ENCODE assay signal across 5 cellular contexts in genomic region chr3:195637473-195638233, GRCh38. TPM values are rescaled to one million over a fixed set of nuclear protein-coding genes. Genes with fewer than 3 reads are reported as not detected.
"Had no signal": no experiment of that assay in that cellular context is flagged by ENCODE, and none has a peak within 500 bp of the region (broad histone marks: within the 10 kb centered on the region; RNA-seq: fewer than 3 reads in every experiment).

No MANE protein-coding gene starts in this region.

RNA-seq across cellular contexts. Expression of gene APOD, which starts 53.9 kb away (rescaled TPM):
- total RNA-seq: activated naive CD8-positive, alpha-beta T cell treated with anti-CD3 and anti-CD28 coated beads, Interleukin-2, amount 10 ng/mL, durations not matched to agents 7 days and 5 days; astrocyte; natural killer cell treated with Interleukin-12 subunit alpha and Interleukin-12 subunit beta and Interleukin-15 and Interleukin-18, amount 100 ng/mL, for 72 hours; T-helper 17 cell had no signal
- polyA plus RNA-seq: keratinocyte had no signal
